In the genomic region with DNA sequence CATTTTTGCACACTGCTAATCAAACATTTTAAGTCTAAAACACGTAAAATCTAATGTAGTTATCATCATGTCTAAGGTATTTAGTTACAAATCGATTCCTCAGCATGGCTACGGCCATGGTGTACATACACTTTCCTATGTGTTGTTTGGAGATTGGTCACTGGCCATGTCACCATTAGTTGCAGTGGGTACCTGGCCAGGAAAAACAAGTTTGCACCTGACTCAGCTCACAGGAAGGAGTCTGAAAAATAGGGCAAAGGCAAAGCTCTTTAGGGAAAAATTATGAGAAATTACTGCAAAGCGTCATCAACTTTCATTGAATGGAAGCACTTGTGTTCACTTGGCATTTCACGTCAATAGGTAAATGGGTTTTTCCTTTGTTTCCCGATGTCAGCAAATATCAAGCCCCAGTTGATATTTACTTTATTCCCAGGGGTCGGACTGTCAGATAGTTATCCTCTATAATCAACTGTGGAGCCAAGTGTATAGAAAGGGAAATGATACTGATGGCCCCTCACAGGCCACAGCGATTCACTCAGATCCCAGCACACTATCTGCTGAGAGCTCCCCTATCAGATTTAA, we compare ENCODE assay signal across 1 cellular context.
TF ChIP-seq lines count a peak whose summit lies in the region.

No MANE protein-coding gene starts in this region.

TF ChIP-seq in neural cell, 6 proteins besides CTCF, POLR2A, EP300 and RAD21:
- TF ChIP-seq, protein P1, sequence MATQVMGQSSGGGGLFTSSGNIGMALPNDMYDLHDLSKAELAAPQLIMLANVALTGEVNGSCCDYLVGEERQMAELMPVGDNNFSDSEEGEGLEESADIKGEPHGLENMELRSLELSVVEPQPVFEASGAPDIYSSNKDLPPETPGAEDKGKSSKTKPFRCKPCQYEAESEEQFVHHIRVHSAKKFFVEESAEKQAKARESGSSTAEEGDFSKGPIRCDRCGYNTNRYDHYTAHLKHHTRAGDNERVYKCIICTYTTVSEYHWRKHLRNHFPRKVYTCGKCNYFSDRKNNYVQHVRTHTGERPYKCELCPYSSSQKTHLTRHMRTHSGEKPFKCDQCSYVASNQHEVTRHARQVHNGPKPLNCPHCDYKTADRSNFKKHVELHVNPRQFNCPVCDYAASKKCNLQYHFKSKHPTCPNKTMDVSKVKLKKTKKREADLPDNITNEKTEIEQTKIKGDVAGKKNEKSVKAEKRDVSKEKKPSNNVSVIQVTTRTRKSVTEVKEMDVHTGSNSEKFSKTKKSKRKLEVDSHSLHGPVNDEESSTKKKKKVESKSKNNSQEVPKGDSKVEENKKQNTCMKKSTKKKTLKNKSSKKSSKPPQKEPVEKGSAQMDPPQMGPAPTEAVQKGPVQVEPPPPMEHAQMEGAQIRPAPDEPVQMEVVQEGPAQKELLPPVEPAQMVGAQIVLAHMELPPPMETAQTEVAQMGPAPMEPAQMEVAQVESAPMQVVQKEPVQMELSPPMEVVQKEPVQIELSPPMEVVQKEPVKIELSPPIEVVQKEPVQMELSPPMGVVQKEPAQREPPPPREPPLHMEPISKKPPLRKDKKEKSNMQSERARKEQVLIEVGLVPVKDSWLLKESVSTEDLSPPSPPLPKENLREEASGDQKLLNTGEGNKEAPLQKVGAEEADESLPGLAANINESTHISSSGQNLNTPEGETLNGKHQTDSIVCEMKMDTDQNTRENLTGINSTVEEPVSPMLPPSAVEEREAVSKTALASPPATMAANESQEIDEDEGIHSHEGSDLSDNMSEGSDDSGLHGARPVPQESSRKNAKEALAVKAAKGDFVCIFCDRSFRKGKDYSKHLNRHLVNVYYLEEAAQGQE (IDR thresholded peaks at IDR 0.05; ENCODE audit: borderline replicate concordance): no peak
- TF ChIP-seq POLR2AphosphoS5 (IDR thresholded peaks at IDR 0.05): peak; percentile 40
- no peak for TF ChIP-seq MXI1 (conservative IDR thresholded peaks at IDR 0.05; ENCODE audit: poor library complexity, severe bottlenecking)
TF ChIP-seq in neural cell: peak in this region for 1.
